ENCODE assay signal across 8 cellular contexts in genomic region chr4:127856485-127857447, GRCh38. TPM values are rescaled to one million over a fixed set of nuclear protein-coding genes. Genes with fewer than 3 reads are reported as not detected.
DNase-seq lines count a peak whose midpoint lies in the region; ATAC-seq, FAIRE-seq and TF ChIP-seq lines count a peak whose summit lies in the region.

No MANE protein-coding gene starts in this region.

- H3K79me2 ChIP-seq in OCI-LY7 (ENCODE audit: insufficient read depth, low read depth, low read length) = no peaks in the 10 kb centered on the region

- H3K36me3 Mint-ChIP-seq in T-helper 17 cell (ENCODE audit: low read depth) = peaks cover 6% of the 10 kb centered on the region
- peaks cover 10% of the 10 kb centered on the region for H3K36me3 Mint-ChIP-seq in natural killer cell

- H3K4me1 ChIP-seq in foreskin keratinocyte (peaks cover 16% of the 10 kb centered on the region), OCI-LY7 (ENCODE audit: insufficient read depth, low read length, poor library complexity, severe bottlenecking) (peaks cover 6% of the 10 kb centered on the region)

- TF ChIP-seq CTCF in GM06990 (IDR thresholded peaks at IDR 0.05; ENCODE audit: insufficient read depth, low read length, poor library complexity, severe bottlenecking) (no peak), foreskin keratinocyte (conservative IDR thresholded peaks at IDR 0.05) (no peak), natural killer cell (IDR thresholded peaks at IDR 0.05) (no peak), D721Med (IDR thresholded peaks at IDR 0.05; ENCODE audit: insufficient read depth, missing control alignments) (no peak), OCI-LY7 (conservative IDR thresholded peaks at IDR 0.05; ENCODE audit: low read length) (no peak)

- H3K9me3 Mint-ChIP-seq in natural killer cell = peaks cover 4 to 10% of the 10 kb centered on the region in 2 donors

- BruUV-seq in OCI-LY7 (replicated peaks; lab: Mats Ljungman, UMichigan) = no TSS peak

- H3K27ac Mint-ChIP-seq in T-helper 17 cell (no peak overlapping the region), natural killer cell (no peak overlapping the region)

- intact Hi-C loops in natural killer cell (cut with micrococcal nuclease) (no loop called here), OCI-LY7 (cut with micrococcal nuclease; ENCODE audit: unreplicated experiment) (no loop called here)

- no peak for FAIRE-seq in D721Med (lab: Jason Lieb, UNC)

- CTCF ChIA-PET in OCI-LY7 (lab: Charles Lee; ENCODE audit: unreplicated experiment) = interaction anchor here (0.6 kb wide), 1 partner anchor 1345 kb away, joined by 3 read pairs; no protein-coding TSS in a partner anchor

- no peak overlapping the region for H3K4me3 Mint-ChIP-seq in T-helper 17 cell
- H3K4me3 Mint-ChIP-seq in natural killer cell = no peak overlapping the region

- peak overlapping the region; percentile 52 for H3K4me3 ChIP-seq in GM06990 (replicated peaks; ENCODE audit: low read depth, low read length)
- H3K4me3 ChIP-seq in OCI-LY7 (ENCODE audit: low read depth, low read length, poor library complexity, severe bottlenecking) = no peak overlapping the region

- no peak overlapping the region for H2AFZ ChIP-seq in OCI-LY7 (ENCODE audit: low read length)

- no peaks in the 10 kb centered on the region for H4K20me1 ChIP-seq in OCI-LY7 (ENCODE audit: insufficient read depth, low read length)

- no peaks in the 10 kb centered on the region for H3K27me3 Mint-ChIP-seq in T-helper 17 cell
- H3K27me3 Mint-ChIP-seq in natural killer cell (ENCODE audit: low read depth in 2 of 2) = peaks cover 0 to 2% of the 10 kb centered on the region in 2 donors

- no peaks in the 10 kb centered on the region for H3K4me1 Mint-ChIP-seq in T-helper 17 cell
- H3K4me1 Mint-ChIP-seq in natural killer cell = no peaks in the 10 kb centered on the region

- POLR2A ChIA-PET in OCI-LY7 (lab: Charles Lee) = interaction anchor here (0.7 to 1.4 kb wide), 4 partner anchors 17 to 120 kb away, joined by 3 read pairs; no protein-coding TSS in a partner anchor

- peak overlapping the region; percentile 61 for H3K27ac ChIP-seq in foreskin keratinocyte
- no peak overlapping the region for H3K27ac ChIP-seq in OCI-LY7 (ENCODE audit: low read depth, low read length, poor library complexity, severe bottlenecking)

- peak; percentile 52 for DNase-seq in GM06990 (ENCODE audit: extremely low read depth, insufficient read length)
- DNase-seq in HT1080 (ENCODE audit: low read depth) = peak; percentile 61
- peak; percentile 94 to 98 for DNase-seq in foreskin keratinocyte
- no peak for DNase-seq in T-helper 17 cell
- DNase-seq in natural killer cell = no peak
- DNase-seq in D721Med (ENCODE audit: insufficient read length, low spot score) = no peak
- DNase-seq in OCI-LY7 (ENCODE audit: low spot score) = no peak

- no peak overlapping the region for H3K4me2 ChIP-seq in OCI-LY7 (ENCODE audit: low read length)

- no peaks in the 10 kb centered on the region for H3K27me3 ChIP-seq in GM06990 (replicated peaks; ENCODE audit: control insufficient read depth, insufficient read depth, low read length)
- H3K27me3 ChIP-seq in foreskin keratinocyte = no peaks in the 10 kb centered on the region

- no peaks in the 10 kb centered on the region for H3K36me3 ChIP-seq in GM06990 (ENCODE audit: control insufficient read depth, insufficient read depth, low read length)
- no peaks in the 10 kb centered on the region for H3K36me3 ChIP-seq in OCI-LY7 (ENCODE audit: insufficient read depth, low read length)

- H3K9me3 ChIP-seq in T-helper 17 cell (ENCODE audit: control insufficient read depth, low read length, poor library complexity, severe bottlenecking) (no peaks in the 10 kb centered on the region), OCI-LY7 (ENCODE audit: low read length) (peaks cover 12% of the 10 kb centered on the region; the same call in 1 of the 2 replicates)

- peak; percentile 94 for ATAC-seq in GM21717 (IDR thresholded peaks at IDR 0.05; ENCODE audit: unreplicated experiment)
- peak; percentile 95 for ATAC-seq in foreskin keratinocyte
- no peak for ATAC-seq in T-helper 17 cell
- ATAC-seq in natural killer cell = no peak

- peaks cover 3% of the 10 kb centered on the region; the same call in 1 of the 2 replicates for H3K9me2 ChIP-seq in OCI-LY7 (ENCODE audit: insufficient read depth, low read length)

RNA-seq across cellular contexts. Expression of gene PLK4, which starts 23.9 kb away (rescaled TPM):
- 31.0 and 57.3 TPM in 2 replicates for total RNA-seq in HT1080 (2014; rRNA removed; shearing (Covaris generic))
- 21.4 and 23.7 TPM in 2 replicates for polyA plus RNA-seq in HT1080 (2015; cell fraction: cytosol; rRNA removed)
- 67.5 and 88.2 TPM in 2 replicates for polyA plus RNA-seq in HT1080 (2015; cell fraction: nucleus; rRNA removed)
- total RNA-seq in foreskin keratinocyte (29.1 and 34.7 TPM in 2 replicates), T-helper 17 cell (1 to 10 TPM; 2.8 to 6.1 TPM), natural killer cell (1 to 10 TPM; 3.9 to 7.3 (median 5.4) TPM), OCI-LY7 (2022) (68.3 and 91.0 TPM in 2 replicates)
- 10.5 and 17.1 TPM in 2 replicates for polyA plus RNA-seq in foreskin keratinocyte
- total RNA-seq in OCI-LY7 (2014; rRNA removed; shearing (Covaris generic)) = 74.1 and 79.3 TPM in 2 replicates

Comparison
In these comparisons a context has a peak if more than half of its experiments do, and no peak if none do; other contexts are left out.
1. DNase-seq: peak in GM06990 (single experiment), HT1080 (single experiment) and foreskin keratinocyte (2 of 2); none in T-helper 17 cell (0 of 3), natural killer cell (single experiment), D721Med (single experiment) and OCI-LY7 (single experiment).
2. ATAC-seq: peak in GM21717 (single experiment) and foreskin keratinocyte (single experiment); none in T-helper 17 cell (single experiment) and natural killer cell (0 of 3).